In genomic region chr2:196233033-196233807, GRCh38 we compare ENCODE assay signal across 8 cellular contexts.
DNase-seq lines count a peak whose midpoint lies in the region; ATAC-seq and TF ChIP-seq lines count a peak whose summit lies in the region.

No MANE protein-coding gene starts in this region.

- peaks cover 100% of the 10 kb centered on the region for H3K4me1 Mint-ChIP-seq in activated T-cell treated with anti-CD3 and anti-CD28 coated beads, Interleukin-2, amount 50 U/mL, for 72 hours (ENCODE audit: low read depth)

- peaks cover 0 to 52% (median 23%) of the 10 kb centered on the region in 12 donors for H3K4me1 ChIP-seq in heart left ventricle

- no peak for TF ChIP-seq POLR2A in heart left ventricle (IDR thresholded peaks at IDR 0.05)

- H3K27me3 Mint-ChIP-seq in activated T-cell treated with anti-CD3 and anti-CD28 coated beads, Interleukin-2, amount 50 U/mL, for 72 hours (ENCODE audit: low read depth) = no peaks in the 10 kb centered on the region

- peaks cover 6 to 12% of the 10 kb centered on the region in 2 donors for H3K36me3 Mint-ChIP-seq in activated T-cell treated with anti-CD3 and anti-CD28 coated beads, Interleukin-2, amount 50 U/mL, for 72 hours (ENCODE audit: insufficient read depth in 2 of 2)

- 22 to 28% (median 26%) methylated on average over 5 of the region's 5 CpGs for WGBS in heart left ventricle, 4 donors

- H3K27ac Mint-ChIP-seq in activated T-cell treated with anti-CD3 and anti-CD28 coated beads, Interleukin-2, amount 50 U/mL, for 72 hours = peak overlapping the region; percentile 86

- peak overlapping the region; percentile 29 to 58 for H3K4me3 Mint-ChIP-seq in activated T-cell treated with anti-CD3 and anti-CD28 coated beads, Interleukin-2, amount 50 U/mL, for 72 hours

- no peak for TF ChIP-seq CTCF in heart left ventricle (IDR thresholded peaks at IDR 0.05)

- no peak for DNase-seq in activated T-cell treated with anti-CD3 and anti-CD28 coated beads, Interleukin-2, amount 50 U/mL, for 72 hours
- DNase-seq in activated T-cell treated with anti-CD3 and anti-CD28 coated beads, Interleukin-2, amount 50 U/mL, for 1 hour = no peak
- DNase-seq in activated CD4-positive, alpha-beta T cell treated with anti-CD3 and anti-CD28 coated beads, Interleukin-2, amount 50 U/mL, for 4 hours = peak; percentile 19 to 25
- DNase-seq in heart left ventricle (peak in 2 of 5 donors; percentile 21 to 48), superior temporal gyrus (ENCODE audit: extremely low spot score) (peak; percentile 45)
- no peak for DNase-seq in stimulated activated CD4-positive, alpha-beta T cell treated with anti-CD3 and anti-CD28 coated beads, Interleukin-2, amount 100 ng/mL, for 48 hours

- ATAC-seq in activated T-cell treated with anti-CD3 and anti-CD28 coated beads, Interleukin-2, amount 50 U/mL, for 72 hours (replicated peaks in 1 of 2) = peak; percentile 34 to 49
- ATAC-seq in HG03432 (IDR thresholded peaks at IDR 0.05; ENCODE audit: unreplicated experiment) (peak; percentile 15), heart left ventricle (peak; percentile 66 to 82 (median 72)), GM21423 (IDR thresholded peaks at IDR 0.05; ENCODE audit: unreplicated experiment) (no peak)

- H3K9me3 ChIP-seq in heart left ventricle = no peaks in the 10 kb centered on the region

- intact Hi-C loops in heart left ventricle (cut with DNase I) = no loop called here

- H3K36me3 ChIP-seq in heart left ventricle = peaks cover 0 to 24% (median 0%) of the 10 kb centered on the region in 9 donors

- H3K27ac ChIP-seq in heart left ventricle = peak overlapping the region in 9 of 12 donors; percentile 2 to 85 (median 45)

- no peaks in the 10 kb centered on the region for H3K27me3 ChIP-seq in heart left ventricle

- H3K4me3 ChIP-seq in heart left ventricle = no peak overlapping the region

- no peaks in the 10 kb centered on the region for H3K9me3 Mint-ChIP-seq in activated T-cell treated with anti-CD3 and anti-CD28 coated beads, Interleukin-2, amount 50 U/mL, for 72 hours

Comparison
In these comparisons a context has a peak if more than half of its experiments do, and no peak if none do; other contexts are left out.
1. DNase-seq: peak in activated CD4-positive, alpha-beta T cell treated with anti-CD3 and anti-CD28 coated beads, Interleukin-2, amount 50 U/mL, for 4 hours (2 of 2) and superior temporal gyrus (single experiment); none in activated T-cell treated with anti-CD3 and anti-CD28 coated beads, Interleukin-2, amount 50 U/mL, for 72 hours (0 of 2), activated T-cell treated with anti-CD3 and anti-CD28 coated beads, Interleukin-2, amount 50 U/mL, for 1 hour (single experiment) and stimulated activated CD4-positive, alpha-beta T cell treated with anti-CD3 and anti-CD28 coated beads, Interleukin-2, amount 100 ng/mL, for 48 hours (0 of 2).